In the genomic region with DNA sequence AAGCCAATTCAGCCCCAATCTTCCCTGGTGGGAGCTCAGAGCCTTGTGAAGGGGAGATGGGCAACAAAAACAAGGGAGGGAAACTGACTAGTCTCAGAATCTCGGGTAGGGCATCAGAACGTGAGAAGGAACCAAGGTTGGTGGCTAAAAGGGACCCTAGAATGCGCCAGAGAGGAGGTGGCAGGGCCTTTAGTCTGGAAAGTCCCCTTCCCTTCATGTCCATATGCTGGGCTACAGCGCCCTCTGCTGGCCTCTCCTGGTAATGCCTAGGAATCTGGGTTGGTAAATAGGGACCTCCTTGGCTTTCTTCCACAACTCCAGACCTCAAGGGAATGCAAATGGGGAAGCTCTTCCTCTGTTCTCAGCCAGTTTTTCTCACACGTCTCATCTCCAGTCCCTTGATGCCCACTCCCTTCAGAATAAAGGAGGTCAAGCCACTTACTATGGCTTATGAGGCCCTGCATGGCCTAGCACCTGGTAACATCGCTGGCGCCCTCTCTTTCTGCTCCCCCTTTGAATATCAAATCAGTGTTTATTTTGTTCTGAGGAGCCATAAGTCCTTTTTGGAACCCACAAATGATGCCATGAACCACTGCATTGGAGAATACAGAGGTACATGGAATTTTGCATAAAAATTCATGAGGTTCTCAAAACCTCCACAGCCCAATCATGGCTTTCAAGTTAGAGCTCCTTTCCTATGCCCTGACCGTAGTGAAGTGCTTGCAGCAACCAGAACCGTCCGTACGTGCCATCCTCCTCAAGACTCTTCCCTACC, we compare ENCODE assay signal across 8 cellular contexts. TPM values are rescaled to one million over a fixed set of nuclear protein-coding genes. Genes with fewer than 3 reads are reported as not detected.
DNase-seq lines count a peak whose midpoint lies in the region; ATAC-seq and TF ChIP-seq lines count a peak whose summit lies in the region.

No MANE protein-coding gene starts in this region.

- peaks cover 67% of the 10 kb centered on the region for H3K4me1 Mint-ChIP-seq in activated naive CD8-positive, alpha-beta T cell treated with anti-CD3 and anti-CD28 coated beads for 36 hours

- intact Hi-C loops in A673 (cut with micrococcal nuclease; ENCODE audit: unreplicated experiment) (loop anchor here (2.0 kb wide), 1 partner anchor 104 kb away; no protein-coding TSS in a partner anchor), Right ventricle myocardium superior (cut with DNase I) (loop anchor here (5.0 kb wide), 1 partner anchor 106 kb away; no protein-coding TSS in a partner anchor)

- CTCF ChIA-PET in A673 (lab: Charles Lee): interaction anchor here (0.9 to 1.7 kb wide), 2 partner anchors 102 to 645 kb away, joined by 3 read pairs; no protein-coding TSS in a partner anchor

- H3K4me3 Mint-ChIP-seq in activated naive CD8-positive, alpha-beta T cell treated with anti-CD3 and anti-CD28 coated beads for 36 hours: peak overlapping the region; percentile 97

- H3K27me3 ChIP-seq in A673 (replicated peaks; ENCODE audit: insufficient read depth, low read depth, low read length, poor library complexity): no peaks in the 10 kb centered on the region
- no peaks in the 10 kb centered on the region for H3K27me3 ChIP-seq in tibial nerve

- peak overlapping the region; percentile 97 for H3K27ac Mint-ChIP-seq in activated naive CD8-positive, alpha-beta T cell treated with anti-CD3 and anti-CD28 coated beads for 36 hours

- DNase-seq in A673 (ENCODE audit: low spot score) (peak; percentile 93), NCI-H1092 (lab: John Stamatoyannopoulos, UW) (peak; percentile 67), SKM-1 treated with dmso at 0.1 percent for 144 hours (lab: John Stamatoyannopoulos, UW; ENCODE audit: unreplicated experiment) (peak; percentile 70), Right ventricle myocardium superior (peak; percentile 97), pons (ENCODE audit: low spot score) (peak; percentile 95), tibial nerve (ENCODE audit: low spot score in 2 of 2) (peak; percentile 99 to 100)
- peak; percentile 85 for DNase-seq in activated naive CD8-positive, alpha-beta T cell treated with anti-CD3 and anti-CD28 coated beads for 36 hours

- H3K27ac ChIP-seq in A673 (ENCODE audit: low read depth, low read length, poor library complexity, severe bottlenecking) (peak overlapping the region; percentile 96), tibial nerve (peak overlapping the region; percentile 93 to 99 (median 96))

- peaks cover 9% of the 10 kb centered on the region for H3K27me3 Mint-ChIP-seq in activated naive CD8-positive, alpha-beta T cell treated with anti-CD3 and anti-CD28 coated beads for 36 hours

- H3K36me3 ChIP-seq in A673 (ENCODE audit: insufficient read depth, low read length, poor library complexity, severe bottlenecking) (peaks cover 55% of the 10 kb centered on the region), tibial nerve (peaks cover 8 to 50% (median 29%) of the 10 kb centered on the region in 3 donors)

- POLR2A ChIA-PET in A673 (lab: Charles Lee; ENCODE audit: low non-redundant PET): interaction anchor here (0.6 kb wide), 1 partner anchor 646 kb away, joined by 3 read pairs; no protein-coding TSS in a partner anchor

- 21 to 27% methylated on average over 11 of the region's 11 CpGs for WGBS in tibial nerve, 2 donors

- BruUV-seq in A673 (replicated peaks; lab: Mats Ljungman, UMichigan): no TSS peak

- peak; percentile 47 for ATAC-seq in GM18907 (IDR thresholded peaks at IDR 0.05; ENCODE audit: unreplicated experiment)
- peak; percentile 77 for ATAC-seq in Right ventricle myocardium superior (ENCODE audit: poor library complexity)

- TF ChIP-seq POLR2A in tibial nerve (IDR thresholded peaks at IDR 0.05): no peak

- no peaks in the 10 kb centered on the region for H3K9me3 Mint-ChIP-seq in activated naive CD8-positive, alpha-beta T cell treated with anti-CD3 and anti-CD28 coated beads for 36 hours

- H3K36me3 Mint-ChIP-seq in activated naive CD8-positive, alpha-beta T cell treated with anti-CD3 and anti-CD28 coated beads for 36 hours: peaks cover 43% of the 10 kb centered on the region

- no peaks in the 10 kb centered on the region for H3K9me3 ChIP-seq in A673 (ENCODE audit: low read depth, low read length, poor library complexity, severe bottlenecking)
- H3K9me3 ChIP-seq in tibial nerve: no peaks in the 10 kb centered on the region

- peaks cover 12% of the 10 kb centered on the region for H3K4me1 ChIP-seq in A673 (ENCODE audit: insufficient read depth, low read length, poor library complexity, severe bottlenecking)
- H3K4me1 ChIP-seq in tibial nerve: peaks cover 0 to 51% (median 27%) of the 10 kb centered on the region in 4 donors

- no peak overlapping the region for H3K4me3 ChIP-seq in A673 (ENCODE audit: low read depth, low read length, poor library complexity, severe bottlenecking)
- peak overlapping the region; percentile 61 to 86 (median 74) for H3K4me3 ChIP-seq in tibial nerve

- peak; percentile 38 to 76 for TF ChIP-seq EP300 in tibial nerve (IDR thresholded peaks at IDR 0.05)

- TF ChIP-seq CTCF in A673 (conservative IDR thresholded peaks at IDR 0.05; ENCODE audit: low read depth, low read length) (peak; percentile 98), tibial nerve (IDR thresholded peaks at IDR 0.05) (peak; percentile 91 to 98 (median 97))

RNA-seq across cellular contexts. Expression of a gene that starts 1.3 kb away (rescaled TPM):
- total RNA-seq in A673 (2021) (40.8 and 41.8 TPM in 2 replicates), Right ventricle myocardium superior (14.3 TPM), tibial nerve (10 to 100 TPM; 12.9 to 21.3 (median 15.0) TPM)
- 10 to 100 TPM; 19.1 to 20.5 TPM for total RNA-seq in activated naive CD8-positive, alpha-beta T cell treated with anti-CD3 and anti-CD28 coated beads for 36 hours

RNA-seq across cellular contexts. Expression of a gene that starts 44.5 kb away (rescaled TPM):
- 342 and 344 TPM in 2 replicates for total RNA-seq in A673 (2021)
- 100 to 1,000 TPM; 255 to 259 TPM for total RNA-seq in activated naive CD8-positive, alpha-beta T cell treated with anti-CD3 and anti-CD28 coated beads for 36 hours
- total RNA-seq in Right ventricle myocardium superior: 114 TPM
- 100 to 1,000 TPM; 136 to 163 (median 146) TPM for total RNA-seq in tibial nerve

RNA-seq across cellular contexts. Expression of a gene that starts 45.1 kb away (rescaled TPM):
- total RNA-seq in A673 (2021) (92.4 and 102 TPM in 2 replicates), Right ventricle myocardium superior (13.1 TPM), tibial nerve (10 to 100 TPM; 14.6 to 31.8 (median 23.9) TPM)
- total RNA-seq in activated naive CD8-positive, alpha-beta T cell treated with anti-CD3 and anti-CD28 coated beads for 36 hours: 100 to 1,000 TPM; 152 to 154 TPM

RNA-seq across cellular contexts. Expression of a gene that starts 55.3 kb away (rescaled TPM):
- 9.9 and 10.7 TPM in 2 replicates for total RNA-seq in A673 (2021)
- 1 to 10 TPM; 6.4 to 8.1 TPM for total RNA-seq in activated naive CD8-positive, alpha-beta T cell treated with anti-CD3 and anti-CD28 coated beads for 36 hours
- total RNA-seq in Right ventricle myocardium superior: 2.6 TPM
- total RNA-seq in tibial nerve: 1 to 10 TPM in 3 of 4 donors, under 1 TPM in 1; 0.87 to 8.2 (median 3.6) TPM
